In genomic region chr13:85170372-85170771, GRCh38 we compare ENCODE assay signal across 15 cellular contexts.
"Had no signal": no experiment of that assay in that cellular context is flagged by ENCODE, and none has a peak within 500 bp of the region (broad histone marks: within the 10 kb centered on the region; RNA-seq: fewer than 3 reads in every experiment).

No MANE protein-coding gene starts in this region.

- H3K36me3 ChIP-seq: right atrium auricular region, thyroid gland had no signal

- FAIRE-seq: urothelium cell line had no signal

- H3K27ac ChIP-seq: epithelial cell of prostate, right atrium auricular region, thyroid gland had no signal

- H3K9me3 ChIP-seq: right atrium auricular region, thyroid gland had no signal

- H3K4me3 ChIP-seq: right atrium auricular region, thyroid gland had no signal

- H3K27me3 ChIP-seq: right atrium auricular region, thyroid gland had no signal

- H3K4me1 ChIP-seq: right atrium auricular region, thyroid gland had no signal

- DNase-seq: activated CD4-positive, alpha-beta T cell treated with anti-CD3 and anti-CD28 coated beads for 48 hours; activated CD8-positive, alpha-beta T cell treated with anti-CD3 and anti-CD28 coated beads for 36 hours; activated naive CD8-positive, alpha-beta T cell treated with anti-CD3 and anti-CD28 coated beads for 36 hours; activated T-cell treated with anti-CD3 and anti-CD28 coated beads, Interleukin-2, amount 50 U/mL, for 72 hours; amygdala; effector memory CD4-positive, alpha-beta T cell; foreskin melanocyte; immature natural killer cell; occipital lobe; stimulated activated CD4-positive, alpha-beta T cell treated with anti-CD3 and anti-CD28 coated beads, Interleukin-4, amount 100 ng/mL, for 1 hour; stimulated activated naive B cell treated with anti-CD40 and anti-IgM and Interleukin-4, amounts not matched to agents 10 μg/mL and 1 μg/mL and 100 μg/mL, for 72 hours; thyroid gland had no signal
